Comparison of ENCODE assay signal across 16 cellular contexts in the genomic region with DNA sequence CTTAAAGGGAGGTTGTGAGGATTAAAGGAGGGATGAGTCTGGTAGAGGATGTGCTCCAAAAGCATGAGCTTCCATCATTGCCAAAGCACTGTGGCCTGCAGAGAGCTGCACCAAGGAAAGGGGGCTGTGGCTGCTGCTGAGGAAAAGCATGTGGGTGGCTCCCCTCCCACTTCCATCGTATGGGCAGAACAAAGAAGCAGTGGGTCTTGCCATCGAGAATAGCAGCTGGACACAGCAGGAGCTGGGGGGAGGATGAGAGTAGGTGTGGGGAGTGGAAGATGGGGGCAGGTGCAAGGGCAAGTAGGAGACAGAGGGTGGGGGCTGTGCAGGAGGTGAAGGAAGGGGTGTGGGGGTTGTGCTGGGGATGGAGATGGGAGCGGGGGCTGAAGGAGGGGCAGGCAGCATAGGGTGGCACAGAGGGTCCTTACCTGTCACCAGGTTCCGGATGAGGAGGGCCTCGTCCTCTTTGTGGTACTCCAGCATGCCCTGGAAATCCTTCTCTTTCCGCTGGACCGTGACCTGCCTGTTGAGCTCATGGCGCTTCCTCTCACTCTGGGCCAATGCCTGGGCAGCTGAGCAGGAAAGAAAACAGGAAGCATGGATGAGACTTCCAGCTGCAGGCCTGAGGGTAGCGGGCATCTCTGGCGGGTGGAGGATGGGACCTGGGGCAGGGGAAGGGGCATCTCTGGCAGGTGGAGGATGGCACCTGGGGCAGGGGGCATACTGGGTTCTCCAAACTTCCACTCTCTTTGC. TPM values are rescaled to one million over a fixed set of nuclear protein-coding genes. Genes with fewer than 3 reads are reported as not detected.
DNase-seq lines count a peak whose midpoint lies in the region; ATAC-seq lines count a peak whose summit lies in the region.
"Had no signal": no experiment of that assay in that cellular context is flagged by ENCODE, and none has a peak within 500 bp of the region (broad histone marks: within the 10 kb centered on the region; RNA-seq: fewer than 3 reads in every experiment).

No MANE protein-coding gene starts in this region.

- intact Hi-C loops in Right ventricle myocardium superior (cut with DNase I) = no loop called here

- H3K23ac ChIP-seq in neuronal stem cell (ENCODE audit: low read depth, low read length, poor library complexity) = no peak overlapping the region

- H3K9ac ChIP-seq in neuronal stem cell (ENCODE audit: low read depth, low read length, poor library complexity) = no peak overlapping the region

- no peaks in the 10 kb centered on the region for H3K9me3 ChIP-seq in neuronal stem cell (replicated peaks in 1 of 2; ENCODE audit: control insufficient read depth in 2 of 2, insufficient read depth in 1 of 2, low read depth in 1 of 2, low read length in 2 of 2)

- H3K4me2 ChIP-seq in neuronal stem cell (ENCODE audit: insufficient read depth, low read length, poor library complexity, severe bottlenecking) = no peak overlapping the region

- no peak overlapping the region for H2BK120ac ChIP-seq in neuronal stem cell (ENCODE audit: low read depth, low read length)

- no peak overlapping the region for H4K91ac ChIP-seq in neuronal stem cell (ENCODE audit: low read depth, low read length, poor library complexity)

- no peak for ATAC-seq in GM21360 (IDR thresholded peaks at IDR 0.05; ENCODE audit: unreplicated experiment)
- no peak for ATAC-seq in Right ventricle myocardium superior (ENCODE audit: poor library complexity)
- ATAC-seq: activated CD8-positive, alpha-beta T cell treated with anti-CD3 and anti-CD28 coated beads, Interleukin-2, amount 10 ng/mL, durations not matched to agents 7 days and 5 days; activated T-cell treated with anti-CD3 and anti-CD28 coated beads, Interleukin-2, amount 50 U/mL, for 4 hours; HepG2 had no signal

- no peak overlapping the region for H3K14ac ChIP-seq in neuronal stem cell (ENCODE audit: low read length)

- H2BK15ac ChIP-seq in neuronal stem cell (ENCODE audit: low read length) = no peak overlapping the region

- no peak overlapping the region for H2AFZ ChIP-seq in neuronal stem cell (ENCODE audit: low read length)

- no peak overlapping the region for H3K4me3 ChIP-seq in neuronal stem cell (ENCODE audit: low read length in 2 of 2)

- H3K4me1 ChIP-seq in neuronal stem cell (ENCODE audit: control insufficient read depth in 2 of 2, insufficient read depth in 1 of 2, low read depth in 1 of 2, low read length in 2 of 2) = peaks cover 3 to 28% of the 10 kb centered on the region in 2 donors

- DNase-seq in DMS53 (lab: John Stamatoyannopoulos, UW) (peak; percentile 95), NCI-H1092 treated with DMSO at 0.1 percent for 48 hours (lab: John Stamatoyannopoulos, UW) (peak; percentile 44), NCI-H69 (lab: John Stamatoyannopoulos, UW) (peak; percentile 94), neuronal stem cell (ENCODE audit: low spot score) (no peak), kidney glomerular epithelial cell (lab: John Stamatoyannopoulos, UW) (no peak), NCI-H2227 (lab: John Stamatoyannopoulos, UW; ENCODE audit: unreplicated experiment) (no peak), Right ventricle myocardium superior (no peak)
- DNase-seq: activated CD4-positive, CD25-positive, alpha-beta regulatory T cell; activated CD8-positive, alpha-beta T cell treated with anti-CD3 and anti-CD28 coated beads, Interleukin-2, amount 10 ng/mL, durations not matched to agents 7 days and 5 days; activated naive CD4-positive, alpha-beta T cell treated with anti-CD3 and anti-CD28 coated beads, Interleukin-2, amount 50 U/mL, for 16 hours; activated T-cell treated with anti-CD3 and anti-CD28 coated beads, Interleukin-2, amount 50 U/mL, for 4 hours; effector CD8-positive, alpha-beta T cell; MM.1S; T-helper 9 cell had no signal

- H3K18ac ChIP-seq in neuronal stem cell (ENCODE audit: low read length) = no peak overlapping the region

- H3K27ac ChIP-seq in neuronal stem cell (replicated peaks; ENCODE audit: low read length) = no peak overlapping the region

- H3K36me3 ChIP-seq in neuronal stem cell (replicated peaks in 1 of 2; ENCODE audit: control insufficient read depth in 2 of 2, insufficient read depth in 2 of 2, low read length in 2 of 2) = no peaks in the 10 kb centered on the region

- no peak overlapping the region for H2BK5ac ChIP-seq in neuronal stem cell (ENCODE audit: low read length)

- no CpG with 5 or more reads among the region's 10 CpGs for WGBS in neuronal stem cell (ENCODE audit: extremely low coverage in 2 of 2, insufficient read length in 2 of 2, insufficient replicate concordance in 1 of 2), 2 donors

- peaks cover 0 to 21% (median 0%) of the 10 kb centered on the region in 3 experiments for H3K27me3 ChIP-seq in neuronal stem cell (ENCODE audit: control insufficient read depth in 3 of 3, insufficient read depth in 3 of 3, low read depth in 1 of 3, low read length in 3 of 3)

- no peak overlapping the region for H4K8ac ChIP-seq in neuronal stem cell (ENCODE audit: low read depth, low read length)

- no peak overlapping the region for H3K4ac ChIP-seq in neuronal stem cell (ENCODE audit: low read length)

- peak overlapping the region; percentile 36 for H2AK5ac ChIP-seq in neuronal stem cell (ENCODE audit: low read depth, low read length)

- H2BK12ac ChIP-seq in neuronal stem cell (ENCODE audit: low read length) = no peak overlapping the region

- H3K79me1 ChIP-seq in neuronal stem cell (ENCODE audit: low read depth, low read length) = no peaks in the 10 kb centered on the region

RNA-seq across cellular contexts. Expression of a gene that starts 33.6 kb away (rescaled TPM):
- 32.3 TPM for polyA plus RNA-seq in neuronal stem cell (2013, experiment 1 of 2)
- 32.1 TPM for polyA plus RNA-seq in neuronal stem cell (2013, experiment 2 of 2)
- 443 TPM for total RNA-seq in Right ventricle myocardium superior

Comparison
In these comparisons a context has a peak if more than half of its experiments do, and no peak if none do; other contexts are left out.
1. DNase-seq: peak in DMS53 (single experiment), NCI-H1092 treated with DMSO at 0.1 percent for 48 hours (single experiment) and NCI-H69 (single experiment); none in neuronal stem cell (single experiment), kidney glomerular epithelial cell (single experiment), NCI-H2227 (single experiment) and Right ventricle myocardium superior (single experiment).